Comparison of ENCODE assay signal across 17 cellular contexts in genomic region chr5:148336704-148337435, GRCh38. TPM values are rescaled to one million over a fixed set of nuclear protein-coding genes. Genes with fewer than 3 reads are reported as not detected.
DNase-seq lines count a peak whose midpoint lies in the region; ATAC-seq, FAIRE-seq and TF ChIP-seq lines count a peak whose summit lies in the region.
"Had no signal": no experiment of that assay in that cellular context is flagged by ENCODE, and none has a peak within 500 bp of the region (broad histone marks: within the 10 kb centered on the region; RNA-seq: fewer than 3 reads in every experiment).

No MANE protein-coding gene starts in this region.

- H3K4me3 Mint-ChIP-seq in activated CD8-positive, alpha-beta T cell treated with anti-CD3 and anti-CD28 coated beads for 36 hours: no peak overlapping the region
- H3K4me3 Mint-ChIP-seq: activated CD4-positive, alpha-beta memory T cell treated with anti-CD3 and anti-CD28 coated beads for 36 hours; stimulated activated effector memory CD8-positive, alpha-beta T cell treated with anti-CD3 and anti-CD28 coated beads, Interleukin-12 subunit alpha, Interleukin-12 subunit beta, amount 100 ng/mL, for 72 hours had no signal

- POLR2A ChIA-PET in K562 (lab: Yijun Ruan, JAX): no interaction called here
- POLR2A ChIA-PET in activated CD8-positive, alpha-beta T cell treated with anti-CD3 and anti-CD28 coated beads for 36 hours (lab: Charles Lee): no interaction called here

- H3K4me1 Mint-ChIP-seq in activated CD8-positive, alpha-beta T cell treated with anti-CD3 and anti-CD28 coated beads for 36 hours (ENCODE audit: low read depth): no peaks in the 10 kb centered on the region
- H3K4me1 Mint-ChIP-seq: stimulated activated effector memory CD8-positive, alpha-beta T cell treated with anti-CD3 and anti-CD28 coated beads, Interleukin-12 subunit alpha, Interleukin-12 subunit beta, amount 100 ng/mL, for 72 hours had no signal

- H3K4me3 ChIP-seq in K562: no peak overlapping the region
- H3K4me3 ChIP-seq in left ventricle myocardium inferior: no peak overlapping the region
- H3K4me3 ChIP-seq: gastrocnemius medialis, ovary had no signal

- H3K79me2 ChIP-seq in K562 (ENCODE audit: control insufficient read depth, insufficient read depth, low read length): no peaks in the 10 kb centered on the region

- no peaks in the 10 kb centered on the region for H3K27me3 Mint-ChIP-seq in activated CD8-positive, alpha-beta T cell treated with anti-CD3 and anti-CD28 coated beads for 36 hours
- H3K27me3 Mint-ChIP-seq: activated CD4-positive, alpha-beta memory T cell treated with anti-CD3 and anti-CD28 coated beads for 36 hours had no signal

- H3K27me3 ChIP-seq in K562 (ENCODE audit: control insufficient read depth in 2 of 2, insufficient read depth in 2 of 2, low read length in 2 of 2) (no peaks in the 10 kb centered on the region), left ventricle myocardium inferior (ENCODE audit: low read depth) (no peaks in the 10 kb centered on the region)
- H3K27me3 ChIP-seq: gastrocnemius medialis, ovary had no signal

- no peak for TF ChIP-seq RAD21 in K562 (CRISPR knock-in tag; conservative IDR thresholded peaks at IDR 0.05 in 1 of 2, IDR thresholded peaks at IDR 0.05 in 1 of 2)

- TF ChIP-seq CTCF in K562 (IDR thresholded peaks at IDR 0.05 in 2 of 3, conservative IDR thresholded peaks at IDR 0.05 in 1 of 3; ENCODE audit: insufficient read depth in 2 of 3, low read depth in 1 of 3, low read length in 3 of 3): no peak
- TF ChIP-seq CTCF in activated CD8-positive, alpha-beta T cell treated with anti-CD3 and anti-CD28 coated beads for 36 hours (IDR thresholded peaks at IDR 0.05): no peak
- TF ChIP-seq CTCF in left ventricle myocardium inferior (IDR thresholded peaks at IDR 0.05; ENCODE audit: borderline replicate concordance): no peak

- no peaks in the 10 kb centered on the region for H3K9me3 Mint-ChIP-seq in activated CD8-positive, alpha-beta T cell treated with anti-CD3 and anti-CD28 coated beads for 36 hours
- H3K9me3 Mint-ChIP-seq: activated CD4-positive, alpha-beta memory T cell treated with anti-CD3 and anti-CD28 coated beads for 36 hours; stimulated activated effector memory CD8-positive, alpha-beta T cell treated with anti-CD3 and anti-CD28 coated beads, Interleukin-12 subunit alpha, Interleukin-12 subunit beta, amount 100 ng/mL, for 72 hours had no signal

- H3K4me1 ChIP-seq in K562 (replicated peaks in 1 of 2; ENCODE audit: control insufficient read depth in 2 of 2, insufficient read depth in 2 of 2, low read length in 2 of 2) (no peaks in the 10 kb centered on the region), left ventricle myocardium inferior (no peaks in the 10 kb centered on the region)
- H3K4me1 ChIP-seq: gastrocnemius medialis had no signal

- FAIRE-seq in K562 (lab: Jason Lieb, UNC): no peak

- H3K27ac ChIP-seq in K562 (ENCODE audit: extremely low read depth, low read depth, low read length) (no peak overlapping the region), left ventricle myocardium inferior (replicated peaks) (no peak overlapping the region)
- H3K27ac ChIP-seq: gastrocnemius medialis, ovary had no signal

- ATAC-seq in GM21528 (IDR thresholded peaks at IDR 0.05; ENCODE audit: low FRiP score, unreplicated experiment): peak; percentile 82
- ATAC-seq in HG03442 (IDR thresholded peaks at IDR 0.05; ENCODE audit: unreplicated experiment): peak; percentile 85
- ATAC-seq in K562: no peak
- ATAC-seq in activated CD8-positive, alpha-beta T cell treated with anti-CD3 and anti-CD28 coated beads for 36 hours: no peak
- ATAC-seq: gastrocnemius medialis; stimulated activated effector memory CD8-positive, alpha-beta T cell treated with anti-CD3 and anti-CD28 coated beads, Interleukin-12 subunit alpha, Interleukin-12 subunit beta, amount 100 ng/mL, for 72 hours had no signal

- H3K27ac Mint-ChIP-seq in activated CD8-positive, alpha-beta T cell treated with anti-CD3 and anti-CD28 coated beads for 36 hours: no peak overlapping the region
- H3K27ac Mint-ChIP-seq: activated CD4-positive, alpha-beta memory T cell treated with anti-CD3 and anti-CD28 coated beads for 36 hours; stimulated activated effector memory CD8-positive, alpha-beta T cell treated with anti-CD3 and anti-CD28 coated beads, Interleukin-12 subunit alpha, Interleukin-12 subunit beta, amount 100 ng/mL, for 72 hours had no signal

- peak; percentile 23 for DNase-seq in CD1c-positive myeloid dendritic cell (ENCODE audit: extremely low spot score)
- no peak for DNase-seq in K562 (ENCODE audit: extremely low read depth in 1 of 4, low spot score in 3 of 4)
- no peak for DNase-seq in NCI-H2107 treated with DMSO at 0.1 percent for 48 hours (lab: John Stamatoyannopoulos, UW; ENCODE audit: unreplicated experiment)
- no peak for DNase-seq in activated CD8-positive, alpha-beta T cell treated with anti-CD3 and anti-CD28 coated beads for 36 hours
- DNase-seq in left ventricle myocardium inferior: no peak
- no peak for DNase-seq in dedifferentiated amniotic fluid mesenchymal stem cell (ENCODE audit: extremely low spot score)
- DNase-seq: activated CD4-positive, alpha-beta memory T cell treated with anti-CD3 and anti-CD28 coated beads for 36 hours; activated naive CD4-positive, alpha-beta T cell treated with anti-CD3 and anti-CD28 coated beads, Interleukin-2, amount 50 U/mL, for 16 hours; gastrocnemius medialis; NCI-H774; ovary; T-helper 1 cell had no signal

- CTCF ChIA-PET in K562 (lab: Yijun Ruan, JAX; ENCODE audit: low intra/inter-chr PET ratio): no interaction called here
- CTCF ChIA-PET in activated CD8-positive, alpha-beta T cell treated with anti-CD3 and anti-CD28 coated beads for 36 hours (lab: Charles Lee): interaction anchor here (0.8 to 2.4 kb wide), 2 partner anchors 10 to 38 kb away, joined by 4 to 7 read pairs; no protein-coding TSS in a partner anchor

- in situ Hi-C loops in K562 (cut with MboI): no loop called here

- H2AFZ ChIP-seq in K562 (ENCODE audit: low read depth, low read length): no peak overlapping the region

- no peak overlapping the region for H3K9ac ChIP-seq in K562 (ENCODE audit: insufficient read depth in 1 of 2, low read depth in 2 of 2, low read length in 2 of 2)

- TF ChIP-seq POLR2A in K562 (conservative IDR thresholded peaks at IDR 0.05): no peak

- no peaks in the 10 kb centered on the region for H3K9me3 ChIP-seq in K562 (replicated peaks; ENCODE audit: control insufficient read depth, insufficient read depth, low read depth, low read length)
- no peaks in the 10 kb centered on the region for H3K9me3 ChIP-seq in left ventricle myocardium inferior (replicated peaks)
- H3K9me3 ChIP-seq: gastrocnemius medialis, ovary had no signal

- H3K9me1 ChIP-seq in K562 (ENCODE audit: control insufficient read depth, insufficient read depth, low read length): no peaks in the 10 kb centered on the region

- H4K20me1 ChIP-seq in K562 (replicated peaks; ENCODE audit: control insufficient read depth, insufficient read depth, low read length): no peaks in the 10 kb centered on the region

- intact Hi-C loops in K562 (cut with micrococcal nuclease): no loop called here
- intact Hi-C loops in activated CD8-positive, alpha-beta T cell treated with anti-CD3 and anti-CD28 coated beads for 36 hours (cut with micrococcal nuclease): no loop called here
- intact Hi-C loops in left ventricle myocardium inferior (cut with micrococcal nuclease): no loop called here

- no peak overlapping the region for H3K4me2 ChIP-seq in K562 (ENCODE audit: insufficient read depth, low read length)

- TF ChIP-seq EP300 in K562 (IDR thresholded peaks at IDR 0.05; ENCODE audit: low read length): no peak

- no TSS peak for BruUV-seq in K562 (replicated peaks; lab: Mats Ljungman, UMichigan)

- no peaks in the 10 kb centered on the region for H3K36me3 Mint-ChIP-seq in activated CD8-positive, alpha-beta T cell treated with anti-CD3 and anti-CD28 coated beads for 36 hours (ENCODE audit: low read depth)
- H3K36me3 Mint-ChIP-seq: stimulated activated effector memory CD8-positive, alpha-beta T cell treated with anti-CD3 and anti-CD28 coated beads, Interleukin-12 subunit alpha, Interleukin-12 subunit beta, amount 100 ng/mL, for 72 hours had no signal

- 9% methylated on average over 3 of the region's 3 CpGs for WGBS in K562 (ENCODE audit: insufficient coverage, low coverage, missing lambda C conversion rate)

- H3K36me3 ChIP-seq in K562 (ENCODE audit: control insufficient read depth, insufficient read depth, low read length): no peaks in the 10 kb centered on the region
- H3K36me3 ChIP-seq in left ventricle myocardium inferior: no peaks in the 10 kb centered on the region
- H3K36me3 ChIP-seq: gastrocnemius medialis, ovary had no signal

RNA-seq across cellular contexts. Expression of gene SPINK9, which starts 1.5 kb away (rescaled TPM):
- not detected in 2 replicates for total RNA-seq in K562 (2011; cell fraction: chromatin; rRNA removed; ENCODE audit: low replicate concordance)
- not detected in 2 replicates for total RNA-seq in K562 (2011; cell fraction: nucleolus; rRNA removed)
- not detected in 2 replicates for total RNA-seq in K562 (2011; cell fraction: nucleoplasm; rRNA removed)
- total RNA-seq in K562 (2014; rRNA removed) (not detected in 2 replicates), K562 (2014; rRNA removed; fragmentation: Illumina TruSeq; extraction: Trizol) (not detected in 2 replicates), K562 (2015; rRNA removed; fragmentation: Illumina TruSeq; extraction: Trizol) (not detected in 2 replicates), K562 (2021) (not detected in 2 replicates), left ventricle myocardium inferior (not detected)
- polyA plus RNA-seq in K562 (2011; rRNA removed) (not detected in 2 replicates), K562 (2014; fragmentation: Illumina TruSeq; extraction: Trizol) (not detected in 2 replicates), K562 (2014; fragmentation: Nextera tagmentation; extraction: Ambion mirVana) (not detected), K562 (2014; rRNA removed) (not detected in 2 replicates)
- not detected in 2 replicates for polyA plus RNA-seq in K562 (2011; cell fraction: cytosol; rRNA removed)
- not detected in 2 replicates for polyA plus RNA-seq in K562 (2011; cell fraction: nucleus; rRNA removed)
- not detected in 2 replicates for polyA plus RNA-seq in K562 (2012)
- polyA minus RNA-seq in K562 (2011; rRNA and poly(A)+ RNA removed): not detected in 2 replicates
- not detected in 2 replicates for polyA minus RNA-seq in K562 (2011; cell fraction: cytosol; rRNA and poly(A)+ RNA removed)
- polyA minus RNA-seq in K562 (2011; cell fraction: nucleus; rRNA and poly(A)+ RNA removed): not detected in 2 replicates
- total RNA-seq in activated CD8-positive, alpha-beta T cell treated with anti-CD3 and anti-CD28 coated beads for 36 hours: not detected
- total RNA-seq: activated CD4-positive, alpha-beta memory T cell treated with anti-CD3 and anti-CD28 coated beads for 36 hours; gastrocnemius medialis; liver; ovary had no signal
- polyA plus RNA-seq: AG04450, liver, ovary had no signal

RNA-seq across cellular contexts. Expression of gene SPINK7, which starts 24.6 kb away (rescaled TPM):
- not detected in 2 replicates for total RNA-seq in K562 (2011; cell fraction: chromatin; rRNA removed; ENCODE audit: low replicate concordance)
- total RNA-seq in K562 (2011; cell fraction: nucleolus; rRNA removed): not detected in 2 replicates
- not detected in 2 replicates for total RNA-seq in K562 (2011; cell fraction: nucleoplasm; rRNA removed)
- total RNA-seq in K562 (2014; rRNA removed): not detected in 2 replicates
- total RNA-seq in K562 (2014; rRNA removed; fragmentation: Illumina TruSeq; extraction: Trizol): not detected in 2 replicates
- total RNA-seq in K562 (2015; rRNA removed; fragmentation: Illumina TruSeq; extraction: Trizol): not detected in 2 replicates
- total RNA-seq in K562 (2021): not detected in 2 replicates
- polyA plus RNA-seq in K562 (2011; rRNA removed): not detected in 2 replicates
- not detected in 2 replicates for polyA plus RNA-seq in K562 (2011; cell fraction: cytosol; rRNA removed)
- polyA plus RNA-seq in K562 (2011; cell fraction: nucleus; rRNA removed): not detected in 2 replicates
- not detected in 2 replicates for polyA plus RNA-seq in K562 (2012)
- not detected in 2 replicates for polyA plus RNA-seq in K562 (2014; fragmentation: Illumina TruSeq; extraction: Trizol)
- polyA plus RNA-seq in K562 (2014; fragmentation: Nextera tagmentation; extraction: Ambion mirVana): not detected
- not detected in 2 replicates for polyA plus RNA-seq in K562 (2014; rRNA removed)
- polyA minus RNA-seq in K562 (2011; rRNA and poly(A)+ RNA removed): not detected in 2 replicates
- not detected in 2 replicates for polyA minus RNA-seq in K562 (2011; cell fraction: cytosol; rRNA and poly(A)+ RNA removed)
- not detected in 2 replicates for polyA minus RNA-seq in K562 (2011; cell fraction: nucleus; rRNA and poly(A)+ RNA removed)
- not detected for total RNA-seq in activated CD8-positive, alpha-beta T cell treated with anti-CD3 and anti-CD28 coated beads for 36 hours
- not detected for total RNA-seq in left ventricle myocardium inferior
- total RNA-seq: activated CD4-positive, alpha-beta memory T cell treated with anti-CD3 and anti-CD28 coated beads for 36 hours; gastrocnemius medialis; liver; ovary had no signal
- polyA plus RNA-seq: AG04450, liver, ovary had no signal

RNA-seq across cellular contexts. Expression of gene FBXO38, which starts 46.9 kb away (rescaled TPM):
- total RNA-seq in K562 (2011; cell fraction: chromatin; rRNA removed; ENCODE audit: low replicate concordance): 93.0 and 228 TPM in 2 replicates
- 27.8 and 36.8 TPM in 2 replicates for total RNA-seq in K562 (2011; cell fraction: nucleolus; rRNA removed)
- 72.7 and 134 TPM in 2 replicates for total RNA-seq in K562 (2011; cell fraction: nucleoplasm; rRNA removed)
- total RNA-seq in K562 (2014; rRNA removed) (23.6 and 24.2 TPM in 2 replicates), K562 (2014; rRNA removed; fragmentation: Illumina TruSeq; extraction: Trizol) (36.0 and 42.6 TPM in 2 replicates), K562 (2015; rRNA removed; fragmentation: Illumina TruSeq; extraction: Trizol) (35.1 and 39.4 TPM in 2 replicates), K562 (2021) (26.5 and 31.3 TPM in 2 replicates), left ventricle myocardium inferior (38.0 TPM)
- polyA plus RNA-seq in K562 (2011; rRNA removed) (25.2 and 37.2 TPM in 2 replicates), K562 (2014; fragmentation: Illumina TruSeq; extraction: Trizol) (28.3 and 32.4 TPM in 2 replicates), K562 (2014; fragmentation: Nextera tagmentation; extraction: Ambion mirVana) (10 to 100 TPM in 1 of 2 experiments, 1 to 10 TPM in 1; 7.4 to 21.6 TPM), K562 (2014; rRNA removed) (19.0 and 29.3 TPM in 2 replicates)
- polyA plus RNA-seq in K562 (2011; cell fraction: cytosol; rRNA removed): 9.8 and 11.9 TPM in 2 replicates
- polyA plus RNA-seq in K562 (2011; cell fraction: nucleus; rRNA removed): 46.6 and 50.6 TPM in 2 replicates
- polyA plus RNA-seq in K562 (2012): 13.6 and 17.9 TPM in 2 replicates
- 84.8 and 116 TPM in 2 replicates for polyA minus RNA-seq in K562 (2011; rRNA and poly(A)+ RNA removed)
- polyA minus RNA-seq in K562 (2011; cell fraction: cytosol; rRNA and poly(A)+ RNA removed): 24.6 and 31.4 TPM in 2 replicates
- 88.1 and 152 TPM in 2 replicates for polyA minus RNA-seq in K562 (2011; cell fraction: nucleus; rRNA and poly(A)+ RNA removed)
- 10 to 100 TPM; 38.0 to 39.6 TPM for total RNA-seq in activated CD8-positive, alpha-beta T cell treated with anti-CD3 and anti-CD28 coated beads for 36 hours

Comparison
In these comparisons a context has a peak if more than half of its experiments do, and no peak if none do; other contexts are left out.
1. ATAC-seq: peak in GM21528 (single experiment) and HG03442 (single experiment); none in K562 (single experiment) and activated CD8-positive, alpha-beta T cell treated with anti-CD3 and anti-CD28 coated beads for 36 hours (single experiment).